ENCODE assay signal across 8 cellular contexts in the genomic region with DNA sequence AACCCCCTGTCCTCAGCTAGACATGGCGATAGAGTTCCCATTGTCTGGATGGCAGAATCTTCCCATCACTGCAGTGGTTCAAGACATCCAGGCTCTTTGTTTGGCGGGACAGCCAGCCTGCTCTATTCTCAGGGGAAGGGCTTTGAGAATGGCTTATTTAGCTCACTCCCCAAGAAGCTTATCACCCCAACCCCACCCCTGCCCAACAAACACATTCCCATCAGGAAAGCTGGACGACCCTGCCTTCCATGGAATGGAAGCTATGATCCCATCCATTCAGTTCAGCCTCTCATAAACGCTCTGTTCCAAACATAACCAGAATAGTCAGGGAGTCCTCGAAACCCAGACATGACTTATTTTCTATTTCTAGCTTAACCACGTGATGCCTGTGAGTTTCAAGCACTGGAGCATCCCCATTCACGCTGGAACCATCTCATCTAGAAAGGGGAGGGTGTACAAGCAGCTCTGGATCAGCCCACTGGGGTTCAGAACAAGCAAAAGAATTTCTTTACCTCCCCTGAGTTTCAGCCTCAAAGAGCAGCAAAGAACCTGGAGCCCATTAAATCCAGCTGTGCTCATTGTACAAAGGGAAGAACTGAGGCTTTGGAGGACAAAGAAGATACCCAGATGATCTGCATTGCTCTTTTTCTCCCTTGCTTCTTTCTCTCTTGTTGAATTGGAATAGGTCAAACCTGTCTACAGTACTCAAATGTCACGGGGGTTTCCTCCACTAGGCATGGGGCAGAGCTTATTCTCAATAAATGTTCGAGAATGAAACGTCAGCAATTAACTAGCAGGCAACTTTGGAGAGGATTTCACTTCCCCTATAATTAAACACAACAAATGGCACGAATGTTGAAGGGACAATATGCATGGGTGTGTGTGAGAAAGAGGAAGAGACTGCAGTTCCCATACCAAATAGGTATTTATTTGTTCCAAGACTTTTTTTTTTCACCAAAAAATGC.
DNase-seq lines count a peak whose midpoint lies in the region; ATAC-seq, FAIRE-seq and TF ChIP-seq lines count a peak whose summit lies in the region.

No MANE protein-coding gene starts in this region.

- H3K23ac ChIP-seq in H1 (ENCODE audit: insufficient read length) = no peak overlapping the region

- no peak overlapping the region for H4K91ac ChIP-seq in H1 (replicated peaks; ENCODE audit: insufficient read length, low read length)

- H3K4ac ChIP-seq in H1 (replicated peaks; ENCODE audit: insufficient read length, low read depth, low read length) = no peak overlapping the region

- peak overlapping the region; percentile 89 for H2BK120ac ChIP-seq in H1 (replicated peaks; ENCODE audit: low read depth, low read length)

- in situ Hi-C loops in gastrocnemius medialis (cut with MboI; ENCODE audit: low sequenced_read_pairs in 4 of 4) = no loop called here

- ATAC-seq in GM18861 (IDR thresholded peaks at IDR 0.05; ENCODE audit: unreplicated experiment) (peak; percentile 54), HG03469 (IDR thresholded peaks at IDR 0.05; ENCODE audit: unreplicated experiment) (peak; percentile 47), gastrocnemius medialis (peak; percentile 89 to 92), GM18907 (IDR thresholded peaks at IDR 0.05; ENCODE audit: unreplicated experiment) (no peak)

- intact Hi-C loops in gastrocnemius medialis (cut with DNase I; ENCODE audit: low total_unique reads) = loop anchor here (2.0 kb wide), 1 partner anchor 155 kb away; no protein-coding TSS in a partner anchor

- H3K27me3 Mint-ChIP-seq in T-helper 2 cell treated with Interferon-gamma antibody and Interleukin-4, amounts not matched to agents 5 μg/mL and 100 μg/mL, for 36 hours (ENCODE audit: low read depth) = no peaks in the 10 kb centered on the region

- 61% methylated on average over 11 of the region's 11 CpGs; no CpG with 5 or more reads in 1 of the 2 experiments for WGBS in H1 (ENCODE audit: extremely low coverage in 1 of 2, insufficient coverage in 1 of 2, insufficient read length in 1 of 2, insufficient replicate concordance in 2 of 2, low coverage in 1 of 2, low lambda C conversion rate in 2 of 2, missing lambda C conversion rate in 1 of 2), 2 experiments

- H3K79me1 ChIP-seq in H1 (ENCODE audit: low read depth, low read length) = peaks cover 7% of the 10 kb centered on the region; the same call in 1 of the 2 replicates

- no peaks in the 10 kb centered on the region for H3K27me3 ChIP-seq in H1 (replicated peaks in 1 of 4; ENCODE audit: control insufficient read depth in 3 of 4, extremely low read depth in 1 of 4, insufficient read depth in 3 of 4, low read length in 3 of 4)
- H3K27me3 ChIP-seq in gastrocnemius medialis = no peaks in the 10 kb centered on the region

- TF ChIP-seq EP300 in H1 (IDR thresholded peaks at IDR 0.05; ENCODE audit: borderline replicate concordance in 1 of 2, low read depth in 2 of 2, low read length in 2 of 2) = no peak

- H3K9me3 Mint-ChIP-seq in T-helper 2 cell treated with Interferon-gamma antibody and Interleukin-4, amounts not matched to agents 5 μg/mL and 100 μg/mL, for 36 hours = no peaks in the 10 kb centered on the region

- CTCF ChIA-PET in H1 (lab: Charles Lee; ENCODE audit: partially characterized antibody) = interaction anchor here (0.9 to 2.5 kb wide), 5 partner anchors 9 to 166 kb away, joined by 3 to 14 read pairs (median 4); no protein-coding TSS in a partner anchor

- H2BK5ac ChIP-seq in H1 (ENCODE audit: low read depth, low read length) = no peak overlapping the region; the same call in 1 of the 2 replicates

- no peak overlapping the region for H4K5ac ChIP-seq in H1 (ENCODE audit: insufficient read length, low read depth, low read length)

- no peak overlapping the region for H3K14ac ChIP-seq in H1 (ENCODE audit: insufficient read length)

- FAIRE-seq in H1 (lab: Jason Lieb, UNC) = no peak

- H3K79me2 ChIP-seq in H1 (ENCODE audit: control insufficient read depth in 1 of 2, insufficient read depth in 2 of 2, low read length in 2 of 2) = peaks cover 0 to 26% of the 10 kb centered on the region in 2 experiments; a peak in 2 of 4 replicates

- no peak overlapping the region for H4K8ac ChIP-seq in H1 (ENCODE audit: extremely low read depth, insufficient read depth, low read length)

- no peak for TF ChIP-seq RAD21 in H1 (IDR thresholded peaks at IDR 0.05 in 1 of 2, conservative IDR thresholded peaks at IDR 0.05 in 1 of 2; ENCODE audit: low read depth in 2 of 2, low read length in 2 of 2)

- H3K9me3 ChIP-seq in H1 (ENCODE audit: insufficient read depth in 2 of 2, low read depth in 1 of 2, low read length in 1 of 2) = no peaks in the 10 kb centered on the region
- no peaks in the 10 kb centered on the region for H3K9me3 ChIP-seq in gastrocnemius medialis

- H4K20me1 ChIP-seq in H1 (replicated peaks in 1 of 2; ENCODE audit: control insufficient read depth in 1 of 2, insufficient read depth in 2 of 2, low read length in 2 of 2) = no peaks in the 10 kb centered on the region

- no peak overlapping the region for H3K4me2 ChIP-seq in H1 (ENCODE audit: insufficient read depth in 1 of 2, low read depth in 2 of 2, low read length in 2 of 2)

- H3K18ac ChIP-seq in H1 (ENCODE audit: extremely low read depth, low read length) = no peak overlapping the region

- H3K36me3 ChIP-seq in H1 (ENCODE audit: control insufficient read depth in 2 of 4, insufficient read depth in 4 of 4, low read length in 3 of 4) (no peaks in the 10 kb centered on the region), gastrocnemius medialis (no peaks in the 10 kb centered on the region)

- TF ChIP-seq CTCF in H1 (IDR thresholded peaks at IDR 0.05; ENCODE audit: control extremely low read depth in 1 of 3, insufficient read depth in 1 of 3, low read depth in 1 of 3, low read length in 3 of 3) = no peak
- no peak for TF ChIP-seq CTCF in gastrocnemius medialis (IDR thresholded peaks at IDR 0.05 in 4 of 5, conservative IDR thresholded peaks at IDR 0.05 in 1 of 5)

- H3K4me1 ChIP-seq in H1 (replicated peaks in 1 of 4; ENCODE audit: control insufficient read depth in 3 of 4, insufficient read depth in 4 of 4, low read length in 3 of 4) (peaks cover 2 to 24% (median 12%) of the 10 kb centered on the region in 4 experiments), gastrocnemius medialis (peaks cover 25 to 26% of the 10 kb centered on the region in 2 donors)

- 0 out of 2 replicates have a peak overlapping the region, but pooled peaks have one; percentile 3 for H2BK20ac ChIP-seq in H1 (ENCODE audit: low read length)

- H3K9ac ChIP-seq in H1 (replicated peaks in 1 of 4; ENCODE audit: extremely low read depth in 1 of 4, low read depth in 3 of 4, low read length in 3 of 4) = no peak overlapping the region

- H3K27ac Mint-ChIP-seq in T-helper 2 cell treated with Interferon-gamma antibody and Interleukin-4, amounts not matched to agents 5 μg/mL and 100 μg/mL, for 36 hours = no peak overlapping the region

- H2AK5ac ChIP-seq in H1 (ENCODE audit: low read depth, low read length) = no peak overlapping the region

- H2AFZ ChIP-seq in H1 (ENCODE audit: low read length) = no peak overlapping the region

- H2BK15ac ChIP-seq in H1 (ENCODE audit: low read length) = peak overlapping the region; percentile 36; the same call in 1 of the 2 replicates

- TF ChIP-seq POLR2A in H1 (IDR thresholded peaks at IDR 0.05; ENCODE audit: control extremely low read depth in 1 of 2, low read depth in 2 of 2, low read length in 2 of 2) (no peak), gastrocnemius medialis (IDR thresholded peaks at IDR 0.05) (no peak)

- DNase-seq in H1 (ENCODE audit: low read depth in 1 of 2, low spot score in 2 of 2) = no peak
- DNase-seq in gastrocnemius medialis = no peak
- DNase-seq in T-helper 2 cell treated with Interferon-gamma antibody and Interleukin-4, amounts not matched to agents 5 μg/mL and 100 μg/mL, for 36 hours (ENCODE audit: low spot score) = no peak
- DNase-seq in DMS53 (lab: John Stamatoyannopoulos, UW) = no peak
- no peak for DNase-seq in HK-2 (ENCODE audit: unreplicated experiment)

- peaks cover 14% of the 10 kb centered on the region for H3K36me3 Mint-ChIP-seq in T-helper 2 cell treated with Interferon-gamma antibody and Interleukin-4, amounts not matched to agents 5 μg/mL and 100 μg/mL, for 36 hours (ENCODE audit: low read depth)

- H3K4me3 Mint-ChIP-seq in T-helper 2 cell treated with Interferon-gamma antibody and Interleukin-4, amounts not matched to agents 5 μg/mL and 100 μg/mL, for 36 hours = no peak overlapping the region

- H2BK12ac ChIP-seq in H1 (ENCODE audit: low read depth, low read length) = no peak overlapping the region

- H3K4me1 Mint-ChIP-seq in T-helper 2 cell treated with Interferon-gamma antibody and Interleukin-4, amounts not matched to agents 5 μg/mL and 100 μg/mL, for 36 hours (ENCODE audit: low read depth) = peaks cover 40% of the 10 kb centered on the region

- no peaks in the 10 kb centered on the region; the same call in 1 of the 2 replicates for H3K23me2 ChIP-seq in H1 (ENCODE audit: low read depth, low read length)

- POLR2A ChIA-PET in H1 (lab: Charles Lee; ENCODE audit: partially characterized antibody) = no interaction called here

- H3K4me3 ChIP-seq in H1 (ENCODE audit: extremely low read depth in 1 of 4, insufficient read depth in 2 of 4, low read depth in 3 of 4, low read length in 4 of 4) = no peak overlapping the region
- H3K4me3 ChIP-seq in gastrocnemius medialis = no peak overlapping the region

- H3K27ac ChIP-seq in H1 (ENCODE audit: low read depth, low read length) (no peak overlapping the region), gastrocnemius medialis (peak overlapping the region in 1 of 4 donors; percentile 60)

- no peak overlapping the region for H3K56ac ChIP-seq in H1 (replicated peaks; ENCODE audit: insufficient read length, low read depth, low read length)

TF ChIP-seq in H1, 55 proteins besides CTCF, POLR2A, EP300 and RAD21 (continues in another document):
- TF ChIP-seq ATF3 (IDR thresholded peaks at IDR 0.05; ENCODE audit: insufficient read depth, low read depth, low read length) = no peak
- TF ChIP-seq CHD1 (IDR thresholded peaks at IDR 0.05; ENCODE audit: low read depth, low read length) = no peak
- no peak for TF ChIP-seq KDM4A (IDR thresholded peaks at IDR 0.05; ENCODE audit: low read depth, low read length, severe bottlenecking)
- no peak for TF ChIP-seq TCF12 (IDR thresholded peaks at IDR 0.05; ENCODE audit: low read depth, low read length)
- TF ChIP-seq HDAC6 (IDR thresholded peaks at IDR 0.05; ENCODE audit: low read depth, low read length) = no peak
- no peak for TF ChIP-seq NANOG (IDR thresholded peaks at IDR 0.05; ENCODE audit: insufficient read depth, low read depth, low read length, poor library complexity, severe bottlenecking)
- no peak for TF ChIP-seq SIRT6 (IDR thresholded peaks at IDR 0.05; ENCODE audit: low read length)
- no peak for TF ChIP-seq PHF8 (conservative IDR thresholded peaks at IDR 0.05; ENCODE audit: low read depth, low read length)
- TF ChIP-seq, protein P1, sequence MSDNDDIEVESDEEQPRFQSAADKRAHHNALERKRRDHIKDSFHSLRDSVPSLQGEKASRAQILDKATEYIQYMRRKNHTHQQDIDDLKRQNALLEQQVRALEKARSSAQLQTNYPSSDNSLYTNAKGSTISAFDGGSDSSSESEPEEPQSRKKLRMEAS (IDR thresholded peaks at IDR 0.05) = no peak
